In the genomic region with DNA sequence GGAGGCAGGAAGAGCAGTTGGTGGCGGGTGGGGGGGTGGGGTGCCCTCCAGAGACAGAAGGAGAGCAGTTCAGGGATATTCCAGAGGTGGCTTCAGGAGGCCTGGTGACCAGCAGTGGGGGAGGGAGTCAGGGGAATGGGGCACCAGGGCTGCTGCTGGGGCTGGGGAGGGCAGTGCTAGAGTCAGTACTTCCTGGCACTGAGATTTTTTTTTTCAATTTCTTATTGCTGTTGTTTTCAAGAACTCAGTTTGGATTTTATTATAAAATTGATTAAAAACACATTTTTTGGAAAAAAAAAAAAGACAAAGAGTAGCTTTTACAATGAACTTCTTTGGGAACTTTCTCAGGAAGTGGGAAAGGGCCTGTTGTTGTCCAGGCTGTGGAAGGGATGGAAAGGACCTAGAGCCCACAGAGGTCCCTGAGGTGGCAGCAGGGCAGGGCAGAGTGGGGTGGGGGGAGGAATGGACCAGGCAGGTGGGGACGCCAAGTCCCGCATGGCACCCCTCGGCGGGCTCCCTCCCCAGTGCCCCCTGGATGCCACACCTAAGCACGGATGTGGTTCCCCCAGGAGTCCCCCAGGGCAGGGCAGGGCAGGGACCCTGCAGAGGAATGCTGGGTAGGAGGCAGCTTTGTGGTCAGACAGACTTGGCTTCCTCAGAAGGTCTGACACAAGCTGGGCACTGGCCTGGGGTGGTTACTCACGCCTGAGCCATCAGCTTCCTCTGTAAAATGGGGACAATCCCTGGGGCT, we compare ENCODE assay signal across 15 cellular contexts. TPM values are rescaled to one million over a fixed set of nuclear protein-coding genes. Genes with fewer than 3 reads are reported as not detected.
DNase-seq lines count a peak whose midpoint lies in the region; ATAC-seq, FAIRE-seq and TF ChIP-seq lines count a peak whose summit lies in the region.
"Had no signal": no experiment of that assay in that cellular context is flagged by ENCODE, and none has a peak within 500 bp of the region (broad histone marks: within the 10 kb centered on the region; RNA-seq: fewer than 3 reads in every experiment).

No MANE protein-coding gene starts in this region.

- no peaks in the 10 kb centered on the region for H4K20me1 ChIP-seq in astrocyte (ENCODE audit: insufficient read depth, low read length)

- H3K27me3 ChIP-seq in astrocyte (ENCODE audit: insufficient read depth, low read length) (no peaks in the 10 kb centered on the region), lower lobe of right lung (ENCODE audit: low read depth) (peaks cover under 1% of the 10 kb centered on the region), BE2C (no peaks in the 10 kb centered on the region; the same call in 1 of the 2 replicates)

- H3K4me3 ChIP-seq in astrocyte (ENCODE audit: insufficient read depth, low read depth, low read length) (no peak overlapping the region), lower lobe of right lung (no peak overlapping the region), BE2C (ENCODE audit: low read depth, low read length) (no peak overlapping the region)
- H3K4me3 ChIP-seq: psoas muscle had no signal

- H3K4me2 ChIP-seq in astrocyte (ENCODE audit: low read length), result peak overlapping the region; percentile 57

- no peak for TF ChIP-seq CTCF in CD14-positive monocyte (IDR thresholded peaks at IDR 0.05)
- TF ChIP-seq CTCF in astrocyte (IDR thresholded peaks at IDR 0.05; ENCODE audit: insufficient read depth, low read depth, low read length), result no peak
- TF ChIP-seq CTCF in lower lobe of right lung (IDR thresholded peaks at IDR 0.05), result no peak
- no peak for TF ChIP-seq CTCF in BE2C (IDR thresholded peaks at IDR 0.05; ENCODE audit: low read depth, low read length)

- no peak overlapping the region for H3K9ac ChIP-seq in astrocyte (ENCODE audit: low read length)

- no peak for FAIRE-seq in astrocyte (lab: Jason Lieb, UNC)

- H3K27ac ChIP-seq in astrocyte (ENCODE audit: low read depth, low read length), result peak overlapping the region; percentile 21
- peak overlapping the region; percentile 24 for H3K27ac ChIP-seq in lower lobe of right lung
- H3K27ac ChIP-seq: psoas muscle, VCaP had no signal

- H3K36me3 Mint-ChIP-seq in CD14-positive monocyte (peaks cover 4 to 10% of the 10 kb centered on the region in 2 donors), astrocyte (ENCODE audit: low read depth, unreplicated experiment) (no peaks in the 10 kb centered on the region)

- H3K27ac Mint-ChIP-seq in CD14-positive monocyte, result peak overlapping the region; percentile 96 to 100 (median 99)
- no peak overlapping the region for H3K27ac Mint-ChIP-seq in astrocyte (ENCODE audit: unreplicated experiment)
- H3K27ac Mint-ChIP-seq: activated T-cell treated with anti-CD3 and anti-CD28 coated beads, Interleukin-2, amount 50 U/mL, for 72 hours had no signal

- H3K4me1 ChIP-seq in astrocyte (ENCODE audit: insufficient read depth, low read length) (peaks cover 32% of the 10 kb centered on the region), lower lobe of right lung (peaks cover 31% of the 10 kb centered on the region), BE2C (no peaks in the 10 kb centered on the region)

- H2AFZ ChIP-seq in astrocyte (ENCODE audit: low read depth, low read length), result peak overlapping the region; percentile 39

- no peaks in the 10 kb centered on the region for H3K36me3 ChIP-seq in astrocyte (ENCODE audit: insufficient read depth, low read length)
- H3K36me3 ChIP-seq in lower lobe of right lung, result no peaks in the 10 kb centered on the region
- H3K36me3 ChIP-seq in BE2C, result no peaks in the 10 kb centered on the region

- H3K27me3 Mint-ChIP-seq in CD14-positive monocyte (ENCODE audit: low read depth in 3 of 3) (peaks cover 0 to 3% (median 1%) of the 10 kb centered on the region in 3 donors), astrocyte (ENCODE audit: low read depth, unreplicated experiment) (peaks cover 5% of the 10 kb centered on the region)

- H3K4me1 Mint-ChIP-seq in CD14-positive monocyte (peaks cover 76% of the 10 kb centered on the region), astrocyte (ENCODE audit: low read depth, unreplicated experiment) (peaks cover 4% of the 10 kb centered on the region)

- no peak overlapping the region for H3K4me3 Mint-ChIP-seq in CD14-positive monocyte
- no peak overlapping the region for H3K4me3 Mint-ChIP-seq in astrocyte (ENCODE audit: unreplicated experiment)
- H3K4me3 Mint-ChIP-seq: activated T-cell treated with anti-CD3 and anti-CD28 coated beads, Interleukin-2, amount 50 U/mL, for 72 hours had no signal

- no peaks in the 10 kb centered on the region for H3K79me2 ChIP-seq in astrocyte (ENCODE audit: insufficient read depth, low read length)

- H3K9me3 Mint-ChIP-seq in CD14-positive monocyte, result peaks cover 0 to 2% (median 0%) of the 10 kb centered on the region in 7 donors
- H3K9me3 Mint-ChIP-seq in astrocyte (ENCODE audit: unreplicated experiment), result peaks cover 4% of the 10 kb centered on the region
- H3K9me3 Mint-ChIP-seq: activated T-cell treated with anti-CD3 and anti-CD28 coated beads, Interleukin-2, amount 50 U/mL, for 72 hours had no signal

- DNase-seq in CD14-positive monocyte (ENCODE audit: low spot score) (peak; percentile 86), M059J (ENCODE audit: low read depth) (peak; percentile 80), astrocyte (ENCODE audit: low read depth) (no peak), lower lobe of right lung (peak; percentile 73), BE2C (no peak), hepatic stellate cell (ENCODE audit: low spot score) (no peak), nucleus accumbens (lab: John Stamatoyannopoulos, UW) (no peak)
- no peak for DNase-seq in stimulated activated CD4-positive, alpha-beta T cell treated with anti-CD3 and anti-CD28 coated beads, Interleukin-1b, Interleukin-23, amount 100 ng/mL, for 48 hours
- DNase-seq: activated T-cell treated with anti-CD3 and anti-CD28 coated beads, Interleukin-2, amount 50 U/mL, for 72 hours; caudate nucleus; foreskin melanocyte; NCI-H187; psoas muscle had no signal

- intact Hi-C loops in CD14-positive monocyte (cut with micrococcal nuclease) (loop anchor here in 1 of 2 donors (2.0 kb wide), 1 partner anchor 14 kb away; no protein-coding TSS in a partner anchor), lower lobe of right lung (cut with DNase I) (no loop called here)

- ATAC-seq in lower lobe of right lung, result peak; percentile 51 to 54

- H3K9me3 ChIP-seq in astrocyte (ENCODE audit: insufficient read depth, low read depth, low read length) (no peaks in the 10 kb centered on the region), lower lobe of right lung (no peaks in the 10 kb centered on the region), BE2C (no peaks in the 10 kb centered on the region)
- H3K9me3 ChIP-seq: psoas muscle had no signal

RNA-seq across cellular contexts. Expression of gene ANPEP, which starts 8.5 kb away (rescaled TPM):
- 100 to 1,000 TPM in 1 of 2 donors, 10 to 100 TPM in 1; 58.4 to 108 TPM for polyA plus RNA-seq in CD14-positive monocyte
- 0.05 and 0.12 TPM in 2 replicates for total RNA-seq in M059J (2014; rRNA removed; shearing (Covaris generic))
- total RNA-seq in astrocyte (0.22 and 0.25 TPM in 2 replicates), lower lobe of right lung (104 TPM)
- 1.4 TPM for polyA plus RNA-seq in BE2C (2012; ENCODE audit: insufficient read depth, insufficient read length, low read depth)

RNA-seq across cellular contexts. Expression of gene MESP2, which starts 47.0 kb away (rescaled TPM):
- polyA plus RNA-seq in CD14-positive monocyte, result under 1 TPM in 1 of 2 donors, not detected in 1; 0.67 TPM
- 0.15 and 0.62 TPM in 2 replicates for total RNA-seq in M059J (2014; rRNA removed; shearing (Covaris generic))
- not detected in 2 replicates for total RNA-seq in astrocyte
- total RNA-seq in lower lobe of right lung, result not detected
- polyA plus RNA-seq in BE2C (2012; ENCODE audit: insufficient read depth, insufficient read length, low read depth), result not detected
- total RNA-seq: activated T-cell treated with anti-CD3 and anti-CD28 coated beads, Interleukin-2, amount 50 U/mL, for 72 hours; liver had no signal

Comparison
In these comparisons a context has a peak if more than half of its experiments do, and no peak if none do; other contexts are left out.
1. DNase-seq: peak in CD14-positive monocyte (single experiment), M059J (single experiment) and lower lobe of right lung (single experiment); none in astrocyte (single experiment), BE2C (single experiment), stimulated activated CD4-positive, alpha-beta T cell treated with anti-CD3 and anti-CD28 coated beads, Interleukin-1b, Interleukin-23, amount 100 ng/mL, for 48 hours (single experiment), hepatic stellate cell (single experiment) and nucleus accumbens (0 of 56).
2. RNA of gene ANPEP, which starts 8.5 kb away (total RNA-seq): 104 TPM in lower lobe of right lung (single experiment); 0.22 to 0.25 TPM in astrocyte and 0.05 to 0.12 TPM in M059J; every median in the first group is over 10 times any median in the second.